2 cellular contexts compared by ENCODE assay signal in genomic region chr2:225725726-225726125, GRCh38.
TF ChIP-seq lines count a peak whose summit lies in the region.

No MANE protein-coding gene starts in this region.

TF ChIP-seq in HepG2, 621 proteins besides CTCF, POLR2A, EP300 and RAD21 (continued from another document):
- TF ChIP-seq ZNF589 (CRISPR knock-in tag; conservative IDR thresholded peaks at IDR 0.05) (no peak), ZNF792 (CRISPR knock-in tag; IDR thresholded peaks at IDR 0.05) (no peak), MLXIP (CRISPR knock-in tag; IDR thresholded peaks at IDR 0.05; ENCODE audit: borderline replicate concordance) (no peak), ZFP82 (CRISPR knock-in tag; IDR thresholded peaks at IDR 0.05; ENCODE audit: borderline replicate concordance) (no peak), AKAP8 (CRISPR knock-in tag; IDR thresholded peaks at IDR 0.05) (no peak), SRSF1 (optimal IDR thresholded peaks at IDR 0.05; ENCODE audit: low read depth, low read length) (no peak), ZNF557 (CRISPR knock-in tag; IDR thresholded peaks at IDR 0.05) (no peak), ZKSCAN8 (CRISPR knock-in tag; IDR thresholded peaks at IDR 0.05; ENCODE audit: borderline replicate concordance) (no peak), ZNF329 (CRISPR knock-in tag; IDR thresholded peaks at IDR 0.05; ENCODE audit: low read depth) (no peak), ZNF816 (CRISPR knock-in tag; IDR thresholded peaks at IDR 0.05; ENCODE audit: borderline replicate concordance) (no peak), IRX3 (CRISPR knock-in tag; IDR thresholded peaks at IDR 0.05; ENCODE audit: borderline replicate concordance, low read depth) (no peak), ZNF562 (CRISPR knock-in tag; IDR thresholded peaks at IDR 0.05; ENCODE audit: borderline replicate concordance) (no peak), ZNF142 (CRISPR knock-in tag; IDR thresholded peaks at IDR 0.05) (no peak), ARNTL (CRISPR knock-in tag; IDR thresholded peaks at IDR 0.05) (no peak), HOXA5 (CRISPR knock-in tag; IDR thresholded peaks at IDR 0.05) (no peak), SRY (CRISPR knock-in tag; IDR thresholded peaks at IDR 0.05) (no peak)

TF ChIP-seq in endothelial cell of umbilical vein, 7 proteins besides CTCF, POLR2A, EP300 and RAD21 (continued from another document):
- no peak for TF ChIP-seq GATA2 (IDR thresholded peaks at IDR 0.05; ENCODE audit: insufficient read depth, insufficient read length, low read depth, low read length)
- TF ChIP-seq FOS (IDR thresholded peaks at IDR 0.05; ENCODE audit: borderline replicate concordance, insufficient read depth, low read length): no peak
- no peak for TF ChIP-seq EZH2 (IDR thresholded peaks at IDR 0.05; ENCODE audit: borderline replicate concordance, low read depth, low read length, severe bottlenecking)
- TF ChIP-seq JUN (IDR thresholded peaks at IDR 0.05; ENCODE audit: borderline replicate concordance, insufficient read depth, insufficient read length, low read depth): no peak
- no peak for TF ChIP-seq POLR2AphosphoS5 (IDR thresholded peaks at IDR 0.05; ENCODE audit: insufficient read depth, low read depth, low read length)
- TF ChIP-seq MAX (IDR thresholded peaks at IDR 0.05; ENCODE audit: insufficient read depth, insufficient read length): no peak
